In genomic region chr10:67280405-67280804, GRCh38 we compare ENCODE assay signal across 22 cellular contexts.
"Had no signal": no experiment of that assay in that cellular context is flagged by ENCODE, and none has a peak within 500 bp of the region (broad histone marks: within the 10 kb centered on the region; RNA-seq: fewer than 3 reads in every experiment).

No MANE protein-coding gene starts in this region.

- DNase-seq: activated CD4-positive, alpha-beta T cell treated with anti-CD3 and anti-CD28 coated beads for 4 hours; activated CD4-positive, alpha-beta T cell treated with anti-CD3 and anti-CD28 coated beads, Interleukin-2, amount 50 U/mL, for 4 hours; activated effector memory CD4-positive, alpha-beta T cell treated with Interleukin-2 at 50 U/mL for 16 hours; activated naive CD4-positive, alpha-beta T cell treated with Interleukin-2 at 50 U/mL for 16 hours; activated T-cell treated with anti-CD3 and anti-CD28 coated beads for 4 hours; anterior cingulate cortex; dorsolateral prefrontal cortex; effector memory CD8-positive, alpha-beta T cell; hippocampal formation; immature natural killer cell; naive thymus-derived CD8-positive, alpha-beta T cell; right lobe of liver; stimulated activated CD4-positive, alpha-beta T cell treated with anti-CD3 and anti-CD28 coated beads, Interleukin-12 subunit alpha, Interleukin-12 subunit beta, amount 100 ng/mL, for 4 hours; stimulated activated CD4-positive, alpha-beta T cell treated with anti-CD3 and anti-CD28 coated beads, Interleukin-4, amount 100 ng/mL, for 24 hours; stimulated activated naive CD8-positive, alpha-beta T cell treated with anti-CD3 and anti-CD28 coated beads, Interleukin-15, amount 100 ng/mL, for 72 hours; substantia nigra had no signal

- H3K36me3 ChIP-seq: gastroesophageal sphincter, right lobe of liver had no signal

- H3K27me3 ChIP-seq: dorsolateral prefrontal cortex, gastroesophageal sphincter, right lobe of liver had no signal

- H3K36me3 Mint-ChIP-seq: activated naive CD8-positive, alpha-beta T cell; immature natural killer cell; memory B cell; naive thymus-derived CD8-positive, alpha-beta T cell; stimulated activated effector memory CD8-positive, alpha-beta T cell treated with anti-CD3 and anti-CD28 coated beads, Interleukin-12 subunit alpha, Interleukin-12 subunit beta, amount 100 ng/mL, for 72 hours had no signal

- H3K4me3 ChIP-seq: coronary artery, dorsolateral prefrontal cortex, gastroesophageal sphincter, right lobe of liver had no signal

- ATAC-seq: effector memory CD8-positive, alpha-beta T cell; gastroesophageal sphincter; naive thymus-derived CD8-positive, alpha-beta T cell; stimulated activated effector memory CD8-positive, alpha-beta T cell treated with anti-CD3 and anti-CD28 coated beads, Interleukin-12 subunit alpha, Interleukin-12 subunit beta, amount 100 ng/mL, for 72 hours; stimulated activated naive CD8-positive, alpha-beta T cell treated with anti-CD3 and anti-CD28 coated beads, Interleukin-15, amount 100 ng/mL, for 72 hours had no signal

- H3K27ac Mint-ChIP-seq: activated naive CD8-positive, alpha-beta T cell; effector memory CD8-positive, alpha-beta T cell; immature natural killer cell; memory B cell; naive thymus-derived CD8-positive, alpha-beta T cell; stimulated activated effector memory CD8-positive, alpha-beta T cell treated with anti-CD3 and anti-CD28 coated beads, Interleukin-12 subunit alpha, Interleukin-12 subunit beta, amount 100 ng/mL, for 72 hours; stimulated activated naive CD8-positive, alpha-beta T cell treated with anti-CD3 and anti-CD28 coated beads, Interleukin-15, amount 100 ng/mL, for 72 hours had no signal

- H3K9me3 Mint-ChIP-seq: effector memory CD8-positive, alpha-beta T cell; memory B cell; stimulated activated effector memory CD8-positive, alpha-beta T cell treated with anti-CD3 and anti-CD28 coated beads, Interleukin-12 subunit alpha, Interleukin-12 subunit beta, amount 100 ng/mL, for 72 hours; stimulated activated naive CD8-positive, alpha-beta T cell treated with anti-CD3 and anti-CD28 coated beads, Interleukin-15, amount 100 ng/mL, for 72 hours had no signal

- H3K9me3 ChIP-seq: gastroesophageal sphincter, right lobe of liver had no signal

- H3K4me1 ChIP-seq: gastroesophageal sphincter, right lobe of liver had no signal

- H3K4me3 Mint-ChIP-seq: activated naive CD8-positive, alpha-beta T cell; effector memory CD8-positive, alpha-beta T cell; immature natural killer cell; memory B cell; naive thymus-derived CD8-positive, alpha-beta T cell; neural crest cell; stimulated activated effector memory CD8-positive, alpha-beta T cell treated with anti-CD3 and anti-CD28 coated beads, Interleukin-12 subunit alpha, Interleukin-12 subunit beta, amount 100 ng/mL, for 72 hours; stimulated activated naive CD8-positive, alpha-beta T cell treated with anti-CD3 and anti-CD28 coated beads, Interleukin-15, amount 100 ng/mL, for 72 hours had no signal

- H3K27ac ChIP-seq: coronary artery, dorsolateral prefrontal cortex, gastroesophageal sphincter, right lobe of liver had no signal

- H3K27me3 Mint-ChIP-seq: activated naive CD8-positive, alpha-beta T cell; effector memory CD8-positive, alpha-beta T cell; memory B cell; stimulated activated naive CD8-positive, alpha-beta T cell treated with anti-CD3 and anti-CD28 coated beads, Interleukin-15, amount 100 ng/mL, for 72 hours had no signal

- H3K4me1 Mint-ChIP-seq: immature natural killer cell; memory B cell; naive thymus-derived CD8-positive, alpha-beta T cell; stimulated activated effector memory CD8-positive, alpha-beta T cell treated with anti-CD3 and anti-CD28 coated beads, Interleukin-12 subunit alpha, Interleukin-12 subunit beta, amount 100 ng/mL, for 72 hours; stimulated activated naive CD8-positive, alpha-beta T cell treated with anti-CD3 and anti-CD28 coated beads, Interleukin-15, amount 100 ng/mL, for 72 hours had no signal
